ENCODE assay signal across 19 cellular contexts in the genomic region with DNA sequence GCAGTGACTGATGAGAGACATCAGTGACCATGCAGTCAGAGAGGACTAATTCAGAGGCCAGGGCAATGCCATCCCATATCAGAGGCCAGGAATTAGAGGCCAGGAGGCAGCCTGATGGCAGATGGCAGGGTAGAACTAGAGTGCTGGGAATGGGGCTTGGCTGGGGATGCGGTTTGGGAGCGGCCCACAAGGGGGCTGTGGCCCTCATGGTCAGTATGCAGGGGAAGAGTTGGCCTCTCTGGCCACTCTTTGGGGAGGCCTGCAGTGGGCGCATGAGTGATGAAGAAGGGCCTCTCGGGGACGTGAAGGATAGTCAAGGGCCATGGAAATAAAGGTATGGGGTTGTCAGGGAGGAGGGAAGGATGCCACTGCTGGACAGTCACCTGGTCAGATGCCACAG.
A peak's percentile ranks its signal among the peaks of the same experiment; 100 is the strongest.
DNase-seq lines count a peak whose midpoint lies in the region; ATAC-seq and TF ChIP-seq lines count a peak whose summit lies in the region.
"Had no signal": no experiment of that assay in that cellular context is flagged by ENCODE, and none has a peak within 500 bp of the region (broad histone marks: within the 10 kb centered on the region; RNA-seq: fewer than 3 reads in every experiment).

No MANE protein-coding gene starts in this region.

- no peak overlapping the region for H2AFZ ChIP-seq in GM23338
- H2AFZ ChIP-seq: GM23248 had no signal

- DNase-seq in GM23338 (ENCODE audit: low spot score) (peak; percentile 36), islet precursor cell (peak; percentile 19), heart left ventricle (no peak), SK-N-DZ (ENCODE audit: low spot score) (no peak)
- no peak for DNase-seq in activated effector memory CD4-positive, alpha-beta T cell treated with anti-CD3 and anti-CD28 coated beads, Interleukin-2, amount 50 U/mL, for 16 hours
- DNase-seq: COR-L47, DMS79, GM23248, Karpas-422, NCI-H1417 treated with DMSO at 0.1 percent for 48 hours, NCI-H187, NCI-H748 treated with DMSO at 0.1 percent for 48 hours, SIG-M5 had no signal

- H3K4me3 ChIP-seq in BLaER1 (no peak overlapping the region), GM23338 (no peak overlapping the region), heart left ventricle (no peak overlapping the region)
- H3K4me3 ChIP-seq: GM23248 had no signal

- H3K9me3 ChIP-seq in BLaER1 (peaks cover 16% of the 10 kb centered on the region), heart left ventricle (peaks cover 0 to 19% (median 7%) of the 10 kb centered on the region in 12 donors)

- no peak overlapping the region for H3K27ac ChIP-seq in BLaER1
- H3K27ac ChIP-seq in GM23338 (ENCODE audit: low read depth): no peak overlapping the region
- no peak overlapping the region for H3K27ac ChIP-seq in heart left ventricle
- H3K27ac ChIP-seq: GM23248 had no signal

- WGBS in heart left ventricle, 4 donors: 93 to 99% (median 96%) methylated on average over 5 of the region's 5 CpGs

- H3F3A ChIP-seq in GM23338 (replicated peaks; ENCODE audit: low read depth): no peaks in the 10 kb centered on the region

- TF ChIP-seq CTCF in GM23338 (conservative IDR thresholded peaks at IDR 0.05; ENCODE audit: low read depth in 2 of 2) (peak; percentile 40 to 42), heart left ventricle (IDR thresholded peaks at IDR 0.05) (no peak)

- H3K9me3 Mint-ChIP-seq in GM23338: peaks cover 7% of the 10 kb centered on the region; the same call in 2 of the 3 replicates
- peaks cover 10% of the 10 kb centered on the region for H3K9me3 Mint-ChIP-seq in dendritic cell treated with granulocyte-macrophage colony-stimulating factor and Interleukin-4, amounts not matched to agents 40 ng/mL and 50 ng/mL, for 4 days

- H4K20me1 ChIP-seq in BLaER1 (no peaks in the 10 kb centered on the region), GM23338 (replicated peaks; ENCODE audit: insufficient read depth) (no peaks in the 10 kb centered on the region)

- H3K4me1 ChIP-seq in BLaER1 (peaks cover 16% of the 10 kb centered on the region), GM23338 (ENCODE audit: insufficient read depth) (no peaks in the 10 kb centered on the region), heart left ventricle (peaks cover 0 to 22% (median 2%) of the 10 kb centered on the region in 12 donors)

- no peak overlapping the region for H3K27ac Mint-ChIP-seq in GM23338
- peak overlapping the region; percentile 1 for H3K27ac Mint-ChIP-seq in dendritic cell treated with granulocyte-macrophage colony-stimulating factor and Interleukin-4, amounts not matched to agents 40 ng/mL and 50 ng/mL, for 4 days
- H3K27ac Mint-ChIP-seq: IgD-negative memory B cell had no signal

- peaks cover 7% of the 10 kb centered on the region for H3K27me3 Mint-ChIP-seq in GM23338 (ENCODE audit: insufficient read depth, low read depth, poor library complexity)
- no peaks in the 10 kb centered on the region for H3K27me3 Mint-ChIP-seq in dendritic cell treated with granulocyte-macrophage colony-stimulating factor and Interleukin-4, amounts not matched to agents 40 ng/mL and 50 ng/mL, for 4 days
- H3K27me3 Mint-ChIP-seq: IgD-negative memory B cell had no signal

- no peaks in the 10 kb centered on the region for H3K9me2 ChIP-seq in GM23338 (ENCODE audit: insufficient read depth)

- no peak for TF ChIP-seq POLR2A in heart left ventricle (IDR thresholded peaks at IDR 0.05)

- H3K36me3 Mint-ChIP-seq in GM23338 (ENCODE audit: low read depth): peaks cover 7% of the 10 kb centered on the region; the same call in 2 of the 3 replicates
- H3K36me3 Mint-ChIP-seq in dendritic cell treated with granulocyte-macrophage colony-stimulating factor and Interleukin-4, amounts not matched to agents 40 ng/mL and 50 ng/mL, for 4 days (ENCODE audit: low read depth): peaks cover 46% of the 10 kb centered on the region

- intact Hi-C loops in dendritic cell treated with granulocyte-macrophage colony-stimulating factor and Interleukin-4, amounts not matched to agents 40 ng/mL and 50 ng/mL, for 4 days (cut with micrococcal nuclease): no loop called here
- intact Hi-C loops in heart left ventricle (cut with DNase I): no loop called here

- peaks cover 19% of the 10 kb centered on the region for H3K36me3 ChIP-seq in BLaER1
- H3K36me3 ChIP-seq in GM23338 (ENCODE audit: insufficient read depth): 0 out of 2 replicates have a peak, but pooled peaks cover 3% of the 10 kb centered on the region
- no peaks in the 10 kb centered on the region for H3K36me3 ChIP-seq in heart left ventricle

- ATAC-seq in GM23338 (peak; percentile 78), heart left ventricle (no peak), GM18502 (IDR thresholded peaks at IDR 0.05; ENCODE audit: poor library complexity, unreplicated experiment) (no peak)
- ATAC-seq: HCT116, Panc1 had no signal

- H3K27me3 ChIP-seq in BLaER1 (no peaks in the 10 kb centered on the region), GM23338 (ENCODE audit: insufficient read depth) (no peaks in the 10 kb centered on the region), heart left ventricle (no peaks in the 10 kb centered on the region)

- no peak overlapping the region for H3K4me3 Mint-ChIP-seq in GM23338
- no peak overlapping the region for H3K4me3 Mint-ChIP-seq in dendritic cell treated with granulocyte-macrophage colony-stimulating factor and Interleukin-4, amounts not matched to agents 40 ng/mL and 50 ng/mL, for 4 days

- H3K79me2 ChIP-seq in GM23338 (replicated peaks; ENCODE audit: insufficient read depth): 0 out of 2 replicates have a peak, but pooled peaks cover 3% of the 10 kb centered on the region

- H3K4me2 ChIP-seq in BLaER1 (peak overlapping the region; percentile 43; the same call in 1 of the 2 replicates), GM23338 (no peak overlapping the region)

- H3K4me1 Mint-ChIP-seq in GM23338: peaks cover 5% of the 10 kb centered on the region
- H3K4me1 Mint-ChIP-seq in dendritic cell treated with granulocyte-macrophage colony-stimulating factor and Interleukin-4, amounts not matched to agents 40 ng/mL and 50 ng/mL, for 4 days (ENCODE audit: low read depth): peaks cover 20% of the 10 kb centered on the region

- no peak overlapping the region for H3K9ac ChIP-seq in BLaER1
- H3K9ac ChIP-seq: GM23248 had no signal

TF ChIP-seq in GM23338, 12 proteins besides CTCF, POLR2A, EP300 and RAD21 (continues in another document):
- TF ChIP-seq ZNF331 (CRISPR knock-in tag; IDR thresholded peaks at IDR 0.05; ENCODE audit: low read depth) (no peak), JUNB (IDR thresholded peaks at IDR 0.05; ENCODE audit: unreplicated experiment) (no peak), STAT1 (IDR thresholded peaks at IDR 0.05; ENCODE audit: unreplicated experiment) (no peak), EZH2phosphoT487 (IDR thresholded peaks at IDR 0.05; ENCODE audit: unreplicated experiment) (no peak), NANOG (IDR thresholded peaks at IDR 0.05; ENCODE audit: borderline replicate concordance) (no peak), CREB1 (CRISPR knock-in tag; IDR thresholded peaks at IDR 0.05; ENCODE audit: low read depth) (no peak), POLR2AphosphoS5 (IDR thresholded peaks at IDR 0.05; ENCODE audit: low read depth) (no peak), ZNF114 (CRISPR knock-in tag; IDR thresholded peaks at IDR 0.05) (no peak)
- TF ChIP-seq, protein P1, sequence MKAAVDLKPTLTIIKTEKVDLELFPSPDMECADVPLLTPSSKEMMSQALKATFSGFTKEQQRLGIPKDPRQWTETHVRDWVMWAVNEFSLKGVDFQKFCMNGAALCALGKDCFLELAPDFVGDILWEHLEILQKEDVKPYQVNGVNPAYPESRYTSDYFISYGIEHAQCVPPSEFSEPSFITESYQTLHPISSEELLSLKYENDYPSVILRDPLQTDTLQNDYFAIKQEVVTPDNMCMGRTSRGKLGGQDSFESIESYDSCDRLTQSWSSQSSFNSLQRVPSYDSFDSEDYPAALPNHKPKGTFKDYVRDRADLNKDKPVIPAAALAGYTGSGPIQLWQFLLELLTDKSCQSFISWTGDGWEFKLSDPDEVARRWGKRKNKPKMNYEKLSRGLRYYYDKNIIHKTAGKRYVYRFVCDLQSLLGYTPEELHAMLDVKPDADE (IDR thresholded peaks at IDR 0.05): no peak
- TF ChIP-seq, protein P2, sequence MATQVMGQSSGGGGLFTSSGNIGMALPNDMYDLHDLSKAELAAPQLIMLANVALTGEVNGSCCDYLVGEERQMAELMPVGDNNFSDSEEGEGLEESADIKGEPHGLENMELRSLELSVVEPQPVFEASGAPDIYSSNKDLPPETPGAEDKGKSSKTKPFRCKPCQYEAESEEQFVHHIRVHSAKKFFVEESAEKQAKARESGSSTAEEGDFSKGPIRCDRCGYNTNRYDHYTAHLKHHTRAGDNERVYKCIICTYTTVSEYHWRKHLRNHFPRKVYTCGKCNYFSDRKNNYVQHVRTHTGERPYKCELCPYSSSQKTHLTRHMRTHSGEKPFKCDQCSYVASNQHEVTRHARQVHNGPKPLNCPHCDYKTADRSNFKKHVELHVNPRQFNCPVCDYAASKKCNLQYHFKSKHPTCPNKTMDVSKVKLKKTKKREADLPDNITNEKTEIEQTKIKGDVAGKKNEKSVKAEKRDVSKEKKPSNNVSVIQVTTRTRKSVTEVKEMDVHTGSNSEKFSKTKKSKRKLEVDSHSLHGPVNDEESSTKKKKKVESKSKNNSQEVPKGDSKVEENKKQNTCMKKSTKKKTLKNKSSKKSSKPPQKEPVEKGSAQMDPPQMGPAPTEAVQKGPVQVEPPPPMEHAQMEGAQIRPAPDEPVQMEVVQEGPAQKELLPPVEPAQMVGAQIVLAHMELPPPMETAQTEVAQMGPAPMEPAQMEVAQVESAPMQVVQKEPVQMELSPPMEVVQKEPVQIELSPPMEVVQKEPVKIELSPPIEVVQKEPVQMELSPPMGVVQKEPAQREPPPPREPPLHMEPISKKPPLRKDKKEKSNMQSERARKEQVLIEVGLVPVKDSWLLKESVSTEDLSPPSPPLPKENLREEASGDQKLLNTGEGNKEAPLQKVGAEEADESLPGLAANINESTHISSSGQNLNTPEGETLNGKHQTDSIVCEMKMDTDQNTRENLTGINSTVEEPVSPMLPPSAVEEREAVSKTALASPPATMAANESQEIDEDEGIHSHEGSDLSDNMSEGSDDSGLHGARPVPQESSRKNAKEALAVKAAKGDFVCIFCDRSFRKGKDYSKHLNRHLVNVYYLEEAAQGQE (IDR thresholded peaks at IDR 0.05; ENCODE audit: unreplicated experiment): no peak

Comparison
In these comparisons a context has a peak if more than half of its experiments do, and no peak if none do; other contexts are left out.
1. DNase-seq: peak in GM23338 (single experiment) and islet precursor cell (single experiment); none in heart left ventricle (0 of 5), activated effector memory CD4-positive, alpha-beta T cell treated with anti-CD3 and anti-CD28 coated beads, Interleukin-2, amount 50 U/mL, for 16 hours (single experiment) and SK-N-DZ (single experiment).
2. CTCF ChIP-seq: peak in GM23338 (2 of 2); none in heart left ventricle (0 of 12).